ENCODE assay signal across 30 cellular contexts in the genomic region with DNA sequence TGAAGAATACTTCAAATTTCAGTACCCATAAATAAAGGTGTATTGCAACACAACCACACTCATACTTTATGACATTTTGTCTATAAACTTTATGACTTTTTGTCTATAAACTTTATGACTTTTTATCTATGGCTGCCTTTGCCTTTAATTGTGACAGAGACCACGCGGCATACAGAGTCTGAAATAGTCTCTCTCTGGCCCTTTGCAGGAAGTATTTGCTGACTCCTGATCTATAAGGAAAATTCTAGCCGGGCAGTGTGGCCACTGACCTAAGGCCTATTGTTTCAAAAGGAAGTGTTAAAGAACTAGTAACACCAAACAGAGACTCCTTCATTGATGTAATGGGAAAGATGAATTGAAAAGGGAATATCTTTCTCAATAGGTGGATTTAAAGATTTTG.
A peak's percentile ranks its signal among the peaks of the same experiment; 100 is the strongest.
DNase-seq lines count a peak whose midpoint lies in the region; ATAC-seq and TF ChIP-seq lines count a peak whose summit lies in the region.
"Had no signal": no experiment of that assay in that cellular context is flagged by ENCODE, and none has a peak within 500 bp of the region (broad histone marks: within the 10 kb centered on the region; RNA-seq: fewer than 3 reads in every experiment).

No MANE protein-coding gene starts in this region.

- no peak for TF ChIP-seq CTCF in HEK293 (tag by site-specific recombination; IDR thresholded peaks at IDR 0.05)
- TF ChIP-seq CTCF in Panc1 (IDR thresholded peaks at IDR 0.05) = no peak
- TF ChIP-seq CTCF in fibroblast of villous mesenchyme (IDR thresholded peaks at IDR 0.05; ENCODE audit: insufficient read depth, low read depth, low read length) = no peak

- ATAC-seq in Panc1 (0 out of 2 replicates have a peak, but pooled peaks have one; percentile 38), GM19351 (IDR thresholded peaks at IDR 0.05; ENCODE audit: unreplicated experiment) (no peak)
- ATAC-seq: body of pancreas, heart left ventricle, sciatic nerve, WTC11 had no signal

- BruUV-seq in Panc1 (replicated peaks; lab: Mats Ljungman, UMichigan) = no TSS peak

- H3K4me3 ChIP-seq in HEK293 (ENCODE audit: low read depth, low read length) (no peak overlapping the region), Panc1 (ENCODE audit: low read depth in 2 of 2, low read length in 2 of 2) (no peak overlapping the region), fibroblast of villous mesenchyme (ENCODE audit: low read depth, low read length) (no peak overlapping the region)
- H3K4me3 ChIP-seq: adrenal gland, body of pancreas, heart left ventricle had no signal

- CTCF ChIA-PET in HEK293 (lab: Yijun Ruan, JAX) (no interaction called here), Panc1 (lab: Charles Lee) (interaction anchor here (0.6 kb wide), 1 partner anchor 30 kb away, joined by 3 read pairs; no protein-coding TSS in a partner anchor)

- H3K9me3 ChIP-seq in HEK293 (ENCODE audit: control insufficient read depth, insufficient read depth, low read depth, low read length) = no peaks in the 10 kb centered on the region
- no peaks in the 10 kb centered on the region for H3K9me3 ChIP-seq in Panc1 (ENCODE audit: control insufficient read depth, insufficient read depth, low read depth, low read length)
- H3K9me3 ChIP-seq: adrenal gland, BE2C, body of pancreas, heart left ventricle had no signal

- no peak for DNase-seq in Panc1 (ENCODE audit: low read depth, low spot score)
- peak; percentile 11 for DNase-seq in fibroblast of villous mesenchyme (ENCODE audit: low read depth)
- peak; percentile 5 for DNase-seq in pulmonary artery endothelial cell (ENCODE audit: low read depth, low spot score)
- DNase-seq in kidney glomerular epithelial cell (lab: John Stamatoyannopoulos, UW) = no peak
- DNase-seq in stimulated activated CD8-positive, alpha-beta memory T cell treated with anti-CD3 and anti-CD28 coated beads, Interleukin-4, amount 100 ng/mL, for 48 hours = no peak
- DNase-seq: activated naive CD4-positive, alpha-beta T cell treated with Interleukin-2 at 50 U/mL for 16 hours; BE2C; body of pancreas; cerebellar nuclear complex; DMS53; effector CD4-positive, alpha-beta T cell; erythroblast; heart left ventricle; mammary epithelial cell; NCI-H1092 treated with DMSO at 0.1 percent for 48 hours; NCI-H187 treated with DMSO at 0.1 percent for 48 hours; NCI-H2171 treated with DMSO at 0.1 percent for 48 hours; NCI-H524 treated with DMSO at 0.1 percent for 48 hours; NK-92 treated with Interleukin-12 subunit alpha and Interleukin-12 subunit beta, amount 100 ng/mL, for 24 hours; posterior cingulate gyrus; SIG-M5; stimulated activated CD4-positive, alpha-beta T cell treated with anti-CD3 and anti-CD28 coated beads, Interleukin-4, amount 100 ng/mL, for 4 hours; stimulated activated naive CD4-positive, alpha-beta T cell treated with Interleukin-2 at 50 U/mL for 16 hours; SW 1271; T-helper 9 cell had no signal

- in situ Hi-C loops in Panc1 (cut with HindIII; ENCODE audit: low pct_unique_long_range_greater_than_20kb, low sequenced_read_pairs) = no loop called here

- POLR2A ChIA-PET in HEK293 (lab: Yijun Ruan, JAX) (no interaction called here), Panc1 (lab: Charles Lee) (no interaction called here)

- H3K27ac ChIP-seq in HEK293 (ENCODE audit: extremely low read depth, low read depth, low read length) (no peak overlapping the region), Panc1 (ENCODE audit: low read length) (no peak overlapping the region)
- H3K27ac ChIP-seq: adrenal gland, body of pancreas, heart left ventricle had no signal

- H3K36me3 ChIP-seq in HEK293 (ENCODE audit: control insufficient read depth in 2 of 2, insufficient read depth in 1 of 2, low read length in 2 of 2) (no peaks in the 10 kb centered on the region), Panc1 (ENCODE audit: control insufficient read depth, insufficient read depth, low read length) (no peaks in the 10 kb centered on the region)
- H3K36me3 ChIP-seq: adrenal gland, BE2C, heart left ventricle had no signal

- H3K4me1 ChIP-seq in HEK293 (ENCODE audit: control insufficient read depth, insufficient read depth, low read length) (no peaks in the 10 kb centered on the region), Panc1 (ENCODE audit: control insufficient read depth, insufficient read depth, low read length) (no peaks in the 10 kb centered on the region; the same call in 1 of the 2 replicates)
- H3K4me1 ChIP-seq: adrenal gland, body of pancreas, heart left ventricle had no signal

- no peaks in the 10 kb centered on the region for H3K27me3 ChIP-seq in Panc1 (ENCODE audit: control insufficient read depth, insufficient read depth, low read length)
- H3K27me3 ChIP-seq: adrenal gland, BE2C, body of pancreas had no signal

- intact Hi-C loops in Panc1 (cut with micrococcal nuclease; ENCODE audit: unreplicated experiment) = no loop called here

TF ChIP-seq in HEK293, 187 proteins besides CTCF, POLR2A, EP300 and RAD21:
- TF ChIP-seq PRDM6 (tag by site-specific recombination; IDR thresholded peaks at IDR 0.05) (0 out of 2 replicates have a peak, but pooled peaks have one; percentile 19), ZEB2 (tag by site-specific recombination; IDR thresholded peaks at IDR 0.05) (no peak)

Comparison
In these comparisons a context has a peak if more than half of its experiments do, and no peak if none do; other contexts are left out.
1. DNase-seq: peak in fibroblast of villous mesenchyme (single experiment) and pulmonary artery endothelial cell (single experiment); none in Panc1 (single experiment), kidney glomerular epithelial cell (single experiment) and stimulated activated CD8-positive, alpha-beta memory T cell treated with anti-CD3 and anti-CD28 coated beads, Interleukin-4, amount 100 ng/mL, for 48 hours (single experiment).